In the genomic region with DNA sequence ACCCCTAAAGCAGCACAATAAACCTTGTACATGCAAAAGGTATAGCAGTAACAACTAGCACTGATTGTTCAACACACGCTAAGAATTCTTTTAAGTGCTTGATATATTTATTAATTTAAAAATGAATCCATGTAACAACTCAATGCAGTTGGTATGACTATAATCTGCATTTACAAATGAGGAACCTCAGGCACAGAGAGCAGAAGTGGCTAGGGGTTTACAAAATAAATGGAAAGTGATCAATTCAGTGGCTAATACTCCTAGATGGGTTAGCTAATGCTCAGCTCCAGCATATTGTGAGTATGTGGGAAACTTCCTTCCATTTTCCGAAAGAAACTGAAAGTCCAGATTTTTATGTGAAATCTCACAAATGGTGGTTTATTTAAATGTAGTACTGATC, we compare ENCODE assay signal across 9 cellular contexts.
DNase-seq lines count a peak whose midpoint lies in the region; ATAC-seq, FAIRE-seq and TF ChIP-seq lines count a peak whose summit lies in the region.
"Had no signal": no experiment of that assay in that cellular context is flagged by ENCODE, and none has a peak within 500 bp of the region (broad histone marks: within the 10 kb centered on the region; RNA-seq: fewer than 3 reads in every experiment).

No MANE protein-coding gene starts in this region.

- H3K4me1 Mint-ChIP-seq in activated naive CD8-positive, alpha-beta T cell treated with anti-CD3 and anti-CD28 coated beads, Interleukin-2, amount 50 U/mL, for 24 hours, result peaks cover 43% of the 10 kb centered on the region

- no peak for FAIRE-seq in HTR-8/SVneo (lab: Jason Lieb, UNC)

- H3K27ac Mint-ChIP-seq in activated naive CD8-positive, alpha-beta T cell treated with anti-CD3 and anti-CD28 coated beads, Interleukin-2, amount 50 U/mL, for 24 hours, result peak overlapping the region; percentile 84

- H3K27me3 ChIP-seq in GM06990 (replicated peaks; ENCODE audit: control insufficient read depth, insufficient read depth, low read length), result no peaks in the 10 kb centered on the region

- DNase-seq in GM06990 (ENCODE audit: extremely low read depth, insufficient read length), result peak; percentile 12
- DNase-seq in activated naive CD8-positive, alpha-beta T cell treated with anti-CD3 and anti-CD28 coated beads, Interleukin-2, amount 50 U/mL, for 24 hours, result no peak
- DNase-seq in DMS53 treated with DMSO at 0.1 percent for 48 hours (lab: John Stamatoyannopoulos, UW; ENCODE audit: unreplicated experiment), result no peak
- no peak for DNase-seq in NCI-H1694 treated with DMSO at 0.1 percent for 48 hours (lab: John Stamatoyannopoulos, UW)
- no peak for DNase-seq in HTR-8/SVneo (ENCODE audit: insufficient read length, low spot score)
- no peak for DNase-seq in DMS 273 treated with DMSO at 0.1 percent for 48 hours (lab: John Stamatoyannopoulos, UW)
- DNase-seq: DMS79 treated with DMSO at 0.1 percent for 48 hours had no signal

- H3K9me3 Mint-ChIP-seq in activated naive CD8-positive, alpha-beta T cell treated with anti-CD3 and anti-CD28 coated beads, Interleukin-2, amount 50 U/mL, for 24 hours, result no peaks in the 10 kb centered on the region

- no peak for TF ChIP-seq CTCF in GM06990 (IDR thresholded peaks at IDR 0.05; ENCODE audit: insufficient read depth, low read length, poor library complexity, severe bottlenecking)

- H3K36me3 ChIP-seq in GM06990 (ENCODE audit: control insufficient read depth, insufficient read depth, low read length), result no peaks in the 10 kb centered on the region; the same call in 1 of the 2 replicates

- H3K27me3 Mint-ChIP-seq in activated naive CD8-positive, alpha-beta T cell treated with anti-CD3 and anti-CD28 coated beads, Interleukin-2, amount 50 U/mL, for 24 hours, result no peaks in the 10 kb centered on the region

- H3K4me3 ChIP-seq in GM06990 (replicated peaks; ENCODE audit: low read depth, low read length), result peak overlapping the region; percentile 20

- ATAC-seq in GM19452 (IDR thresholded peaks at IDR 0.05; ENCODE audit: unreplicated experiment) (peak; percentile 27), HG03354 (IDR thresholded peaks at IDR 0.05; ENCODE audit: poor library complexity, severe bottlenecking, unreplicated experiment) (peak; percentile 29)
- no peak for ATAC-seq in activated naive CD8-positive, alpha-beta T cell treated with anti-CD3 and anti-CD28 coated beads, Interleukin-2, amount 50 U/mL, for 24 hours

- peak overlapping the region; percentile 63 for H3K4me3 Mint-ChIP-seq in activated naive CD8-positive, alpha-beta T cell treated with anti-CD3 and anti-CD28 coated beads, Interleukin-2, amount 50 U/mL, for 24 hours

- peaks cover 23% of the 10 kb centered on the region for H3K36me3 Mint-ChIP-seq in activated naive CD8-positive, alpha-beta T cell treated with anti-CD3 and anti-CD28 coated beads, Interleukin-2, amount 50 U/mL, for 24 hours (ENCODE audit: low read depth)
